Comparison of ENCODE assay signal across 8 cellular contexts in genomic region chr14:102590667-102591099, GRCh38. TPM values are rescaled to one million over a fixed set of nuclear protein-coding genes. Genes with fewer than 3 reads are reported as not detected.
DNase-seq lines count a peak whose midpoint lies in the region; ATAC-seq and TF ChIP-seq lines count a peak whose summit lies in the region.

No MANE protein-coding gene starts in this region.

- peaks cover 1 to 11% (median 9%) of the 10 kb centered on the region in 3 donors for H3K27me3 Mint-ChIP-seq in CD14-positive monocyte (ENCODE audit: low read depth in 3 of 3)
- H3K27me3 Mint-ChIP-seq in activated naive CD8-positive, alpha-beta T cell treated with anti-CD3 and anti-CD28 coated beads, Interleukin-2, amount 50 U/mL, for 24 hours = no peaks in the 10 kb centered on the region
- no peaks in the 10 kb centered on the region for H3K27me3 Mint-ChIP-seq in stimulated activated memory B cell treated with anti-CD40 and anti-IgM and Interleukin-4, amounts not matched to agents 10 μg/mL and 1 μg/mL and 100 μg/mL, for 72 hours

- peaks cover under 1 to 8% of the 10 kb centered on the region in 2 donors for H3K36me3 Mint-ChIP-seq in CD14-positive monocyte
- H3K36me3 Mint-ChIP-seq in activated naive CD8-positive, alpha-beta T cell treated with anti-CD3 and anti-CD28 coated beads, Interleukin-2, amount 50 U/mL, for 24 hours (ENCODE audit: low read depth) = peaks cover 6% of the 10 kb centered on the region
- H3K36me3 Mint-ChIP-seq in stimulated activated memory B cell treated with anti-CD40 and anti-IgM and Interleukin-4, amounts not matched to agents 10 μg/mL and 1 μg/mL and 100 μg/mL, for 72 hours = no peaks in the 10 kb centered on the region

- peak overlapping the region; percentile 14 to 96 (median 87) for H3K27ac Mint-ChIP-seq in CD14-positive monocyte
- H3K27ac Mint-ChIP-seq in activated naive CD8-positive, alpha-beta T cell treated with anti-CD3 and anti-CD28 coated beads, Interleukin-2, amount 50 U/mL, for 24 hours = no peak overlapping the region
- H3K27ac Mint-ChIP-seq in stimulated activated memory B cell treated with anti-CD40 and anti-IgM and Interleukin-4, amounts not matched to agents 10 μg/mL and 1 μg/mL and 100 μg/mL, for 72 hours = peak overlapping the region; percentile 95

- peak overlapping the region; percentile 87 for H3K9ac ChIP-seq in iPS-18a (ENCODE audit: low read length)

- no peaks in the 10 kb centered on the region for H3K36me3 ChIP-seq in iPS-18a (ENCODE audit: control insufficient read depth, low read depth, low read length)

- H3K4me3 ChIP-seq in HL-60 (replicated peaks; ENCODE audit: insufficient read depth, low read length) = no peak overlapping the region
- H3K4me3 ChIP-seq in iPS-18a (ENCODE audit: low read length) = peak overlapping the region; percentile 73

- ATAC-seq in activated naive CD8-positive, alpha-beta T cell treated with anti-CD3 and anti-CD28 coated beads, Interleukin-2, amount 50 U/mL, for 24 hours = no peak
- no peak for ATAC-seq in stimulated activated memory B cell treated with anti-CD40 and anti-IgM and Interleukin-4, amounts not matched to agents 10 μg/mL and 1 μg/mL and 100 μg/mL, for 72 hours
- ATAC-seq in HG03354 (IDR thresholded peaks at IDR 0.05; ENCODE audit: poor library complexity, severe bottlenecking, unreplicated experiment) = no peak
- ATAC-seq in HG03378 (IDR thresholded peaks at IDR 0.05; ENCODE audit: unreplicated experiment) = no peak

- DNase-seq in CD14-positive monocyte (ENCODE audit: low spot score) (no peak), HL-60 (ENCODE audit: low read depth in 1 of 2, low spot score in 1 of 2) (no peak), NCI-H1092 treated with DMSO at 0.1 percent for 48 hours (lab: John Stamatoyannopoulos, UW) (no peak)
- no peak for DNase-seq in activated naive CD8-positive, alpha-beta T cell treated with anti-CD3 and anti-CD28 coated beads, Interleukin-2, amount 50 U/mL, for 24 hours

- H3K9me3 Mint-ChIP-seq in CD14-positive monocyte = peaks cover 0 to 2% (median 0%) of the 10 kb centered on the region in 7 donors
- no peaks in the 10 kb centered on the region for H3K9me3 Mint-ChIP-seq in activated naive CD8-positive, alpha-beta T cell treated with anti-CD3 and anti-CD28 coated beads, Interleukin-2, amount 50 U/mL, for 24 hours
- H3K9me3 Mint-ChIP-seq in stimulated activated memory B cell treated with anti-CD40 and anti-IgM and Interleukin-4, amounts not matched to agents 10 μg/mL and 1 μg/mL and 100 μg/mL, for 72 hours = no peaks in the 10 kb centered on the region

- no peaks in the 10 kb centered on the region for H3K9me3 ChIP-seq in iPS-18a (ENCODE audit: control insufficient read depth, low read depth, low read length)

- peaks cover 21% of the 10 kb centered on the region for H3K4me1 ChIP-seq in iPS-18a (ENCODE audit: control insufficient read depth, low read depth, low read length)

- peak overlapping the region; percentile 100 for H3K27ac ChIP-seq in HL-60 (replicated peaks)
- no peak overlapping the region for H3K27ac ChIP-seq in iPS-18a (ENCODE audit: low read length)

- TF ChIP-seq CTCF in CD14-positive monocyte (IDR thresholded peaks at IDR 0.05) = peak; percentile 28
- TF ChIP-seq CTCF in HL-60 (IDR thresholded peaks at IDR 0.05; ENCODE audit: insufficient read depth, low read length) = no peak

- H3K4me1 Mint-ChIP-seq in CD14-positive monocyte = peaks cover 32% of the 10 kb centered on the region
- peaks cover 25% of the 10 kb centered on the region for H3K4me1 Mint-ChIP-seq in activated naive CD8-positive, alpha-beta T cell treated with anti-CD3 and anti-CD28 coated beads, Interleukin-2, amount 50 U/mL, for 24 hours
- H3K4me1 Mint-ChIP-seq in stimulated activated memory B cell treated with anti-CD40 and anti-IgM and Interleukin-4, amounts not matched to agents 10 μg/mL and 1 μg/mL and 100 μg/mL, for 72 hours = peaks cover 40% of the 10 kb centered on the region

- peak overlapping the region in 1 of 2 donors; percentile 73 for H3K4me3 Mint-ChIP-seq in CD14-positive monocyte
- H3K4me3 Mint-ChIP-seq in activated naive CD8-positive, alpha-beta T cell treated with anti-CD3 and anti-CD28 coated beads, Interleukin-2, amount 50 U/mL, for 24 hours = peak overlapping the region; percentile 83
- peak overlapping the region; percentile 94 for H3K4me3 Mint-ChIP-seq in stimulated activated memory B cell treated with anti-CD40 and anti-IgM and Interleukin-4, amounts not matched to agents 10 μg/mL and 1 μg/mL and 100 μg/mL, for 72 hours

- intact Hi-C loops in CD14-positive monocyte (cut with micrococcal nuclease) = loop anchor here (5.0 kb wide), 2 partner anchors 33 to 63 kb away; no protein-coding TSS in a partner anchor

- H3K27me3 ChIP-seq in HL-60 (ENCODE audit: insufficient read depth, poor library complexity, severe bottlenecking) (no peaks in the 10 kb centered on the region), iPS-18a (ENCODE audit: control insufficient read depth, insufficient read depth, low read length) (no peaks in the 10 kb centered on the region)

RNA-seq across cellular contexts. Expression of gene RCOR1, which starts 1.8 kb away (rescaled TPM):
- 1 to 10 TPM; 2.1 to 2.3 TPM for polyA plus RNA-seq in CD14-positive monocyte
